1 cellular context compared by ENCODE assay signal in genomic region chr1:92536593-92537332, GRCh38.
TF ChIP-seq lines count a peak whose summit lies in the region.

No MANE protein-coding gene starts in this region.

TF ChIP-seq in GM23338, 12 proteins besides CTCF, POLR2A, EP300 and RAD21 (continued from another document):
- no peak for TF ChIP-seq NANOG (IDR thresholded peaks at IDR 0.05; ENCODE audit: borderline replicate concordance)
- no peak for TF ChIP-seq ZNF331 (CRISPR knock-in tag; IDR thresholded peaks at IDR 0.05; ENCODE audit: low read depth)
- no peak for TF ChIP-seq EZH2 (IDR thresholded peaks at IDR 0.05; ENCODE audit: low read depth, unreplicated experiment)
- TF ChIP-seq EZH2phosphoT487 (IDR thresholded peaks at IDR 0.05; ENCODE audit: unreplicated experiment) = no peak
- no peak for TF ChIP-seq POLR2AphosphoS5 (IDR thresholded peaks at IDR 0.05; ENCODE audit: low read depth)
- no peak for TF ChIP-seq ZNF114 (CRISPR knock-in tag; IDR thresholded peaks at IDR 0.05)
- TF ChIP-seq REST (IDR thresholded peaks at IDR 0.05; ENCODE audit: unreplicated experiment) = no peak
- TF ChIP-seq STAT1 (IDR thresholded peaks at IDR 0.05; ENCODE audit: unreplicated experiment) = no peak
